8 cellular contexts compared by ENCODE assay signal in genomic region chr13:102591988-102592781, GRCh38. TPM values are rescaled to one million over a fixed set of nuclear protein-coding genes. Genes with fewer than 3 reads are reported as not detected.
A peak's percentile ranks its signal among the peaks of the same experiment; 100 is the strongest.
DNase-seq lines count a peak whose midpoint lies in the region; ATAC-seq, FAIRE-seq and TF ChIP-seq lines count a peak whose summit lies in the region.

No MANE protein-coding gene starts in this region.

- DNase-seq in GM12891 (ENCODE audit: insufficient read length, low spot score) (peak; percentile 30), NCI-H128 (lab: John Stamatoyannopoulos, UW; ENCODE audit: unreplicated experiment) (peak; percentile 53), T1000 (lab: John Stamatoyannopoulos, UW) (peak; percentile 20), GM12878 (ENCODE audit: low read depth, low spot score) (peak; percentile 40), iPS DF 6.9 (ENCODE audit: low read depth, low spot score) (peak; percentile 78), gastrocnemius medialis (peak; percentile 46 to 70), OCI-M2 (lab: John Stamatoyannopoulos, UW; ENCODE audit: unreplicated experiment) (no peak)

- TF ChIP-seq CTCF in GM12878 (IDR thresholded peaks at IDR 0.05 in 2 of 3, conservative IDR thresholded peaks at IDR 0.05 in 1 of 3; ENCODE audit: control insufficient read depth in 2 of 3, extremely low read depth in 1 of 3, insufficient read depth in 1 of 3, low read depth in 3 of 3, low read length in 3 of 3) = peak; percentile 76 to 87 (median 77)
- TF ChIP-seq CTCF in gastrocnemius medialis (IDR thresholded peaks at IDR 0.05 in 4 of 5, conservative IDR thresholded peaks at IDR 0.05 in 1 of 5) = peak; percentile 36 to 77 (median 62)

- H3K4me1 ChIP-seq in GM12878 (ENCODE audit: control insufficient read depth, insufficient read depth, low read length) = no peaks in the 10 kb centered on the region; the same call in 1 of the 2 replicates
- H3K4me1 ChIP-seq in iPS DF 6.9 (ENCODE audit: control insufficient read depth, insufficient read depth, low read length) = 0 out of 2 replicates have a peak, but pooled peaks cover 1% of the 10 kb centered on the region
- peaks cover 16 to 26% of the 10 kb centered on the region in 2 donors for H3K4me1 ChIP-seq in gastrocnemius medialis

- H4K20me1 ChIP-seq in GM12878 (ENCODE audit: control insufficient read depth, insufficient read depth) = no peaks in the 10 kb centered on the region

- POLR2A ChIA-PET in GM12878 (lab: Charles Lee) = interaction anchor here (0.6 to 8.2 kb wide), 3 partner anchors 180 to 254 kb away, joined by 3 to 81 read pairs (median 4); partner anchors contain the start of genes ERCC5 and TEX30

- RAD21 ChIA-PET in GM12878 (lab: Charles Lee; ENCODE audit: unreplicated experiment) = interaction anchor here (0.6 to 2.1 kb wide), 13 partner anchors 9 to 278 kb away, joined by 3 to 11 read pairs (median 3); partner anchors contain the start of gene ERCC5

- TF ChIP-seq EP300 in GM12878 (IDR thresholded peaks at IDR 0.05; ENCODE audit: borderline replicate concordance in 1 of 2, control insufficient read depth in 1 of 2, low read depth in 2 of 2, low read length in 2 of 2) = no peak

- peak overlapping the region; percentile 88 for H3K4me2 ChIP-seq in GM12878 (ENCODE audit: control insufficient read depth, insufficient read depth)

- peak; percentile 75 for TF ChIP-seq RAD21 in GM12878 (IDR thresholded peaks at IDR 0.05; ENCODE audit: insufficient read depth, low read depth, low read length)

- H3K36me3 ChIP-seq in GM12878 (ENCODE audit: control insufficient read depth in 2 of 2, insufficient read depth in 2 of 2, low read length in 1 of 2) = no peaks in the 10 kb centered on the region
- no peaks in the 10 kb centered on the region for H3K36me3 ChIP-seq in iPS DF 6.9 (ENCODE audit: control insufficient read depth, insufficient read depth, low read length)
- H3K36me3 ChIP-seq in gastrocnemius medialis = no peaks in the 10 kb centered on the region

- SMC1A ChIA-PET in GM12878 (lab: Charles Lee; ENCODE audit: uncharacterized antibody, unreplicated experiment) = interaction anchor here (0.9 to 8.0 kb wide), 21 partner anchors 9 to 278 kb away, joined by 3 to 53 read pairs (median 3); partner anchors contain the start of gene ERCC5

- TF ChIP-seq POLR2A in GM12891 (IDR thresholded peaks at IDR 0.05; ENCODE audit: low read depth, low read length) = peak; percentile 41; the same call in 1 of the 2 replicates
- TF ChIP-seq POLR2A in GM12878 (IDR thresholded peaks at IDR 0.05; ENCODE audit: low read depth, low read length) = peak; percentile 78
- TF ChIP-seq POLR2A in gastrocnemius medialis (IDR thresholded peaks at IDR 0.05) = no peak

- peak overlapping the region; percentile 77 for H3K27ac ChIP-seq in GM12878 (ENCODE audit: control insufficient read depth, insufficient read depth)
- no peak overlapping the region for H3K27ac ChIP-seq in iPS DF 6.9 (ENCODE audit: low read length)
- H3K27ac ChIP-seq in gastrocnemius medialis = peak overlapping the region; percentile 78 to 90 (median 86)

- no TSS peak for BruUV-seq in GM12878 (replicated peaks; lab: Mats Ljungman, UMichigan)

- ATAC-seq in HG02642 (IDR thresholded peaks at IDR 0.05; ENCODE audit: poor library complexity, unreplicated experiment) (peak; percentile 37), GM12878 (peak; percentile 54), gastrocnemius medialis (peak; percentile 36 to 43)

- peak overlapping the region; percentile 75 for H3K9ac ChIP-seq in GM12878 (ENCODE audit: control insufficient read depth, insufficient read depth, low read length)

- in situ Hi-C loops in GM12878 (cut with MboI) = loop anchor here (25.0 kb wide), 1 partner anchor 545 kb away; no protein-coding TSS in a partner anchor
- in situ Hi-C loops in gastrocnemius medialis (cut with MboI; ENCODE audit: low sequenced_read_pairs in 4 of 4) = loop anchor here in 1 of 4 donors (5.0 kb wide), 1 partner anchor 130 kb away; no protein-coding TSS in a partner anchor

- H3K79me2 ChIP-seq in GM12878 (ENCODE audit: control insufficient read depth, insufficient read depth, low read length) = peaks cover 20% of the 10 kb centered on the region

- H2AFZ ChIP-seq in GM12878 (ENCODE audit: control insufficient read depth, low read depth, low read length) = peak overlapping the region; percentile 91

- intact Hi-C loops in GM12878 (cut with micrococcal nuclease; ENCODE audit: unreplicated experiment) = loop anchor here (1.0 to 10.0 kb wide), 2 partner anchors 253 to 543 kb away; no protein-coding TSS in a partner anchor
- intact Hi-C loops in gastrocnemius medialis (cut with DNase I; ENCODE audit: low total_unique reads) = loop anchor here (1.0 kb wide), 2 partner anchors 130 to 254 kb away; partner anchors contain the start of gene ERCC5

- H3K4me3 ChIP-seq in GM12878 = peak overlapping the region; percentile 74
- peak overlapping the region; percentile 67; the same call in 1 of the 2 replicates for H3K4me3 ChIP-seq in iPS DF 6.9 (ENCODE audit: low read length)
- peak overlapping the region; percentile 66 to 95 (median 70) for H3K4me3 ChIP-seq in gastrocnemius medialis

- H3K9me3 ChIP-seq in GM12878 (replicated peaks; ENCODE audit: control insufficient read depth, insufficient read depth, low read length) = no peaks in the 10 kb centered on the region
- H3K9me3 ChIP-seq in iPS DF 6.9 (ENCODE audit: control insufficient read depth, insufficient read depth, low read length) = no peaks in the 10 kb centered on the region
- no peaks in the 10 kb centered on the region for H3K9me3 ChIP-seq in gastrocnemius medialis

- CTCF ChIA-PET in GM12878 (lab: Yijun Ruan, JAX) = interaction anchor here (0.6 to 11.5 kb wide), 33 partner anchors 9 to 1391 kb away, joined by 3 to 106 read pairs (median 5); partner anchors contain the start of genes ERCC5 and TEX30

- FAIRE-seq in GM12891 (lab: Jason Lieb, UNC) (peak; percentile 90), GM12878 (lab: Jason Lieb, UNC) (peak; percentile 96)

- whole genome bisulfite sequencing in GM12878 (ENCODE audit: insufficient coverage, insufficient replicate concordance, low lambda C conversion rate, missing lambda C conversion rate) = under 1% methylated on average over 36 of the region's 36 CpGs
- no CpG with 5 or more reads among the region's 36 CpGs for whole genome bisulfite sequencing in iPS DF 6.9 (ENCODE audit: insufficient coverage, insufficient read length)

- no peaks in the 10 kb centered on the region for H3K27me3 ChIP-seq in GM12878 (replicated peaks in 1 of 2; ENCODE audit: control insufficient read depth in 2 of 2, insufficient read depth in 2 of 2, low read length in 1 of 2)
- no peaks in the 10 kb centered on the region for H3K27me3 ChIP-seq in iPS DF 6.9 (ENCODE audit: control insufficient read depth, insufficient read depth, low read length)
- no peaks in the 10 kb centered on the region for H3K27me3 ChIP-seq in gastrocnemius medialis

TF ChIP-seq in GM12891, 5 proteins besides CTCF, POLR2A, EP300 and RAD21:
- no peak for TF ChIP-seq PAX5 (IDR thresholded peaks at IDR 0.05; ENCODE audit: insufficient read depth, low read length, severe bottlenecking)
- TF ChIP-seq POU2F2 (IDR thresholded peaks at IDR 0.05; ENCODE audit: low read depth, low read length) = peak; percentile 22; the same call in 1 of the 2 replicates
- no peak for TF ChIP-seq TAF1 (IDR thresholded peaks at IDR 0.05; ENCODE audit: low read depth, low read length)
- TF ChIP-seq SPI1 (IDR thresholded peaks at IDR 0.05; ENCODE audit: low read depth, low read length) = peak; percentile 45
- no peak for TF ChIP-seq POLR2AphosphoS5 (IDR thresholded peaks at IDR 0.05; ENCODE audit: low read depth, low read length)

TF ChIP-seq in GM12878, 131 proteins besides CTCF, POLR2A, EP300 and RAD21 (continues in another document):
- TF ChIP-seq NFYA (IDR thresholded peaks at IDR 0.05; ENCODE audit: borderline replicate concordance, low read depth, low read length) (no peak), WRNIP1 (IDR thresholded peaks at IDR 0.05; ENCODE audit: borderline replicate concordance, low read depth, low read length) (no peak), ZNF24 (IDR thresholded peaks at IDR 0.05) (no peak), NFXL1 (IDR thresholded peaks at IDR 0.05; ENCODE audit: borderline replicate concordance) (no peak), RAD51 (IDR thresholded peaks at IDR 0.05) (peak; percentile 48; the same call in 1 of the 2 replicates), TAF1 (IDR thresholded peaks at IDR 0.05; ENCODE audit: borderline replicate concordance, low read depth, low read length) (peak; percentile 45; the same call in 1 of the 2 replicates), CHD4 (IDR thresholded peaks at IDR 0.05) (no peak), ZNF217 (IDR thresholded peaks at IDR 0.05) (no peak), CREB1 (IDR thresholded peaks at IDR 0.05; ENCODE audit: low read depth) (peak; percentile 57; the same call in 1 of the 2 replicates), FOS (IDR thresholded peaks at IDR 0.05; ENCODE audit: borderline replicate concordance, extremely low read depth, insufficient read length) (no peak)
- TF ChIP-seq, protein P1, sequence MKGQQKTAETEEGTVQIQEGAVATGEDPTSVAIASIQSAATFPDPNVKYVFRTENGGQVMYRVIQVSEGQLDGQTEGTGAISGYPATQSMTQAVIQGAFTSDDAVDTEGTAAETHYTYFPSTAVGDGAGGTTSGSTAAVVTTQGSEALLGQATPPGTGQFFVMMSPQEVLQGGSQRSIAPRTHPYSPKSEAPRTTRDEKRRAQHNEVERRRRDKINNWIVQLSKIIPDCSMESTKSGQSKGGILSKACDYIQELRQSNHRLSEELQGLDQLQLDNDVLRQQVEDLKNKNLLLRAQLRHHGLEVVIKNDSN (IDR thresholded peaks at IDR 0.05; ENCODE audit: borderline replicate concordance, extremely low read length, insufficient read depth, low read depth, low read length) = no peak

RNA-seq across cellular contexts. Expression of gene TPP2, which starts 4.6 kb away (rescaled TPM):
- 33.3 TPM for polyA plus RNA-seq in GM12891 (2012; ENCODE audit: low read depth, missing spikeins)
- 196 and 198 TPM in 2 replicates for total RNA-seq in GM12878 (2013; cell fraction: nucleolus; rRNA removed)
- 48.8 and 55.6 TPM in 2 replicates for total RNA-seq in GM12878 (2014; rRNA removed)
- total RNA-seq in GM12878 (2014; rRNA removed; fragmentation: Illumina TruSeq; extraction: Trizol) = 79.2 and 82.3 TPM in 2 replicates
- total RNA-seq in GM12878 (2021) = 50.6 and 55.7 TPM in 2 replicates
- polyA plus RNA-seq in GM12878 (2011; ENCODE audit: low read depth) = 32.2 TPM
- polyA plus RNA-seq in GM12878 (2011; rRNA removed) = 44.3 and 66.6 TPM in 2 replicates
- polyA plus RNA-seq in GM12878 (2011; cell fraction: cytosol; rRNA removed) = 15.6 and 18.4 TPM in 2 replicates
- 87.2 and 102 TPM in 2 replicates for polyA plus RNA-seq in GM12878 (2011; cell fraction: nucleus; rRNA removed)
- 32.7 and 46.9 TPM in 2 replicates for polyA plus RNA-seq in GM12878 (2012)
- polyA plus RNA-seq in GM12878 (2014; fragmentation: Illumina TruSeq; extraction: Trizol) = 82.3 and 96.7 TPM in 2 replicates
- polyA plus RNA-seq in GM12878 (2014; fragmentation: Nextera tagmentation; extraction: Ambion mirVana) = 10 to 100 TPM; 18.4 to 25.6 TPM
- polyA plus RNA-seq in GM12878 (2014; rRNA removed) = 41.6 and 57.5 TPM in 2 replicates
- 10 to 100 TPM; 55.2 to 62.8 TPM for polyA plus RNA-seq in GM12878 (2016; fragmentation: Nextera tagmentation; extraction: Ambion mirVana)
- polyA minus RNA-seq in GM12878 (2011; rRNA and poly(A)+ RNA removed) = 48.6 and 72.6 TPM in 2 replicates
- 18.3 and 22.8 TPM in 2 replicates for polyA minus RNA-seq in GM12878 (2011; cell fraction: cytosol; rRNA and poly(A)+ RNA removed)
- 76.8 and 107 TPM in 2 replicates for polyA minus RNA-seq in GM12878 (2011; cell fraction: nucleus; rRNA and poly(A)+ RNA removed)
- 10 to 100 TPM; 38.2 to 78.2 (median 68.1) TPM for total RNA-seq in gastrocnemius medialis

Comparison
In these comparisons a context has a peak if more than half of its experiments do, and no peak if none do; other contexts are left out.
1. POLR2A ChIP-seq: peak in GM12891 (single experiment) and GM12878 (single experiment); none in gastrocnemius medialis (0 of 2).
2. Peak in every context shown above with its lines, with median percentiles within 50 percentile points of each other: ATAC-seq and H3K4me3 ChIP-seq.